In genomic region chr6:89284963-89285735, GRCh38 we compare ENCODE assay signal across 15 cellular contexts. TPM values are rescaled to one million over a fixed set of nuclear protein-coding genes. Genes with fewer than 3 reads are reported as not detected.
A peak's percentile ranks its signal among the peaks of the same experiment; 100 is the strongest.
DNase-seq lines count a peak whose midpoint lies in the region; ATAC-seq and TF ChIP-seq lines count a peak whose summit lies in the region.
"Had no signal": no experiment of that assay in that cellular context is flagged by ENCODE, and none has a peak within 500 bp of the region (broad histone marks: within the 10 kb centered on the region; RNA-seq: fewer than 3 reads in every experiment).

No MANE protein-coding gene starts in this region.

- no peaks in the 10 kb centered on the region for H3K27me3 ChIP-seq in naive thymus-derived CD4-positive, alpha-beta T cell (ENCODE audit: control insufficient read depth in 2 of 2, insufficient read depth in 2 of 2, low read length in 2 of 2)

- POLR2A ChIA-PET in WTC11 (lab: Charles Lee), result no interaction called here
- POLR2A ChIA-PET in naive thymus-derived CD4-positive, alpha-beta T cell (lab: Charles Lee), result no interaction called here

- no peaks in the 10 kb centered on the region; the same call in 1 of the 2 replicates for H3K27me3 Mint-ChIP-seq in WTC11 (ENCODE audit: low read depth)
- H3K27me3 Mint-ChIP-seq in nephron progenitor cell (ENCODE audit: low read depth, poor library complexity), result peaks cover 3% of the 10 kb centered on the region
- H3K27me3 Mint-ChIP-seq in naive thymus-derived CD4-positive, alpha-beta T cell, result no peaks in the 10 kb centered on the region
- H3K27me3 Mint-ChIP-seq: B cell; CD4-positive, alpha-beta T cell had no signal

- CTCF ChIA-PET in WTC11 (lab: Charles Lee), result no interaction called here
- CTCF ChIA-PET in naive thymus-derived CD4-positive, alpha-beta T cell (lab: Charles Lee), result no interaction called here

- H3K4me1 Mint-ChIP-seq in WTC11, result peaks cover 18% of the 10 kb centered on the region
- peaks cover 21% of the 10 kb centered on the region for H3K4me1 Mint-ChIP-seq in nephron progenitor cell
- H3K4me1 Mint-ChIP-seq in naive thymus-derived CD4-positive, alpha-beta T cell, result peaks cover 0 to 11% (median 0%) of the 10 kb centered on the region in 7 donors

- H3K4me3 ChIP-seq in naive thymus-derived CD4-positive, alpha-beta T cell (ENCODE audit: low read length), result no peak overlapping the region

- intact Hi-C loops in naive thymus-derived CD4-positive, alpha-beta T cell (cut with micrococcal nuclease), result loop anchor here in 1 of 2 donors (5.0 kb wide), 2 partner anchors 42 to 87 kb away; no protein-coding TSS in a partner anchor

- ATAC-seq in WTC11 (peak; percentile 23), GM18907 (IDR thresholded peaks at IDR 0.05; ENCODE audit: unreplicated experiment) (no peak)
- ATAC-seq in naive thymus-derived CD4-positive, alpha-beta T cell, result no peak
- ATAC-seq: HCT116, HepG2 had no signal

- TF ChIP-seq CTCF in WTC11 (IDR thresholded peaks at IDR 0.05) (no peak), nephron progenitor cell (IDR thresholded peaks at IDR 0.05) (no peak)

- no peak overlapping the region for H3K27ac ChIP-seq in naive thymus-derived CD4-positive, alpha-beta T cell (ENCODE audit: low read depth, low read length)

- DNase-seq in WTC11 (ENCODE audit: low spot score), result no peak
- DNase-seq in islet precursor cell, result peak; percentile 55
- no peak for DNase-seq in nephron progenitor cell
- DNase-seq in germinal center (ENCODE audit: low spot score), result no peak
- no peak for DNase-seq in amniotic stem cell (lab: John Stamatoyannopoulos, UW)
- DNase-seq in naive thymus-derived CD4-positive, alpha-beta T cell, result no peak
- DNase-seq: C1 segment of cervical spinal cord; Calu3; CD4-positive, alpha-beta T cell; DMS 273 treated with DMSO at 0.1 percent for 48 hours had no signal

- H3K36me3 ChIP-seq in naive thymus-derived CD4-positive, alpha-beta T cell (ENCODE audit: control insufficient read depth in 2 of 3, insufficient read depth in 3 of 3, low read length in 3 of 3), result no peaks in the 10 kb centered on the region

- H3K4me3 Mint-ChIP-seq in WTC11 (no peak overlapping the region), nephron progenitor cell (no peak overlapping the region)
- H3K4me3 Mint-ChIP-seq in naive thymus-derived CD4-positive, alpha-beta T cell, result no peak overlapping the region
- H3K4me3 Mint-ChIP-seq: B cell; CD4-positive, alpha-beta T cell had no signal

- H3K27ac Mint-ChIP-seq in WTC11 (no peak overlapping the region), nephron progenitor cell (peak overlapping the region; percentile 29)
- no peak overlapping the region for H3K27ac Mint-ChIP-seq in naive thymus-derived CD4-positive, alpha-beta T cell
- H3K27ac Mint-ChIP-seq: B cell; CD4-positive, alpha-beta T cell had no signal

- no peaks in the 10 kb centered on the region for H3K4me1 ChIP-seq in naive thymus-derived CD4-positive, alpha-beta T cell (ENCODE audit: control insufficient read depth in 2 of 2, insufficient read depth in 2 of 2, low read length in 2 of 2)

- H3K36me3 Mint-ChIP-seq in WTC11 (no peaks in the 10 kb centered on the region), nephron progenitor cell (ENCODE audit: low read depth) (no peaks in the 10 kb centered on the region)
- no peaks in the 10 kb centered on the region for H3K36me3 Mint-ChIP-seq in naive thymus-derived CD4-positive, alpha-beta T cell

- no peaks in the 10 kb centered on the region for H3K9me3 ChIP-seq in naive thymus-derived CD4-positive, alpha-beta T cell (ENCODE audit: control insufficient read depth in 2 of 3, low read length in 3 of 3)

- H3K9me3 Mint-ChIP-seq in WTC11 (no peaks in the 10 kb centered on the region), nephron progenitor cell (no peaks in the 10 kb centered on the region)
- no peaks in the 10 kb centered on the region for H3K9me3 Mint-ChIP-seq in naive thymus-derived CD4-positive, alpha-beta T cell
- H3K9me3 Mint-ChIP-seq: CD4-positive, alpha-beta T cell had no signal

TF ChIP-seq in WTC11, 78 proteins besides CTCF, POLR2A, EP300 and RAD21 (continues in another document):
- TF ChIP-seq AR (CRISPR knock-in tag; IDR thresholded peaks at IDR 0.05), result no peak
- TF ChIP-seq ZNF138 (CRISPR knock-in tag; conservative IDR thresholded peaks at IDR 0.05), result no peak
- TF ChIP-seq ESRRA (CRISPR knock-in tag; IDR thresholded peaks at IDR 0.05; ENCODE audit: borderline replicate concordance), result no peak
- TF ChIP-seq CREB1 (CRISPR knock-in tag; IDR thresholded peaks at IDR 0.05), result no peak
- no peak for TF ChIP-seq PRRX2 (CRISPR knock-in tag; IDR thresholded peaks at IDR 0.05)
- TF ChIP-seq E2F1 (CRISPR knock-in tag; IDR thresholded peaks at IDR 0.05), result no peak
- no peak for TF ChIP-seq ZMAT4 (CRISPR knock-in tag; IDR thresholded peaks at IDR 0.05)
- no peak for TF ChIP-seq MAX (CRISPR knock-in tag; IDR thresholded peaks at IDR 0.05)
- TF ChIP-seq JUN (CRISPR knock-in tag; IDR thresholded peaks at IDR 0.05), result no peak
- TF ChIP-seq OVOL2 (CRISPR knock-in tag; IDR thresholded peaks at IDR 0.05; ENCODE audit: borderline replicate concordance), result no peak
- TF ChIP-seq ZNF423 (CRISPR knock-in tag; IDR thresholded peaks at IDR 0.05), result no peak
- TF ChIP-seq HMGA2 (CRISPR knock-in tag; IDR thresholded peaks at IDR 0.05), result no peak
- TF ChIP-seq PRDM15 (CRISPR knock-in tag; IDR thresholded peaks at IDR 0.05), result no peak
- TF ChIP-seq MXD4 (CRISPR knock-in tag; IDR thresholded peaks at IDR 0.05; ENCODE audit: borderline replicate concordance), result no peak

RNA-seq across cellular contexts. Expression of gene GABRR2, which starts 29.9 kb away (rescaled TPM):
- total RNA-seq in WTC11 (2021), result not detected in 3 replicates
- total RNA-seq in naive thymus-derived CD4-positive, alpha-beta T cell, result 1 to 10 TPM in 3 of 5 experiments, under 1 TPM in 2; 0.40 to 1.9 (median 1.5) TPM
- polyA plus RNA-seq in naive thymus-derived CD4-positive, alpha-beta T cell, result not detected
- total RNA-seq: Daoy, HepG2 had no signal
